ENCODE assay signal across 16 cellular contexts in the genomic region with DNA sequence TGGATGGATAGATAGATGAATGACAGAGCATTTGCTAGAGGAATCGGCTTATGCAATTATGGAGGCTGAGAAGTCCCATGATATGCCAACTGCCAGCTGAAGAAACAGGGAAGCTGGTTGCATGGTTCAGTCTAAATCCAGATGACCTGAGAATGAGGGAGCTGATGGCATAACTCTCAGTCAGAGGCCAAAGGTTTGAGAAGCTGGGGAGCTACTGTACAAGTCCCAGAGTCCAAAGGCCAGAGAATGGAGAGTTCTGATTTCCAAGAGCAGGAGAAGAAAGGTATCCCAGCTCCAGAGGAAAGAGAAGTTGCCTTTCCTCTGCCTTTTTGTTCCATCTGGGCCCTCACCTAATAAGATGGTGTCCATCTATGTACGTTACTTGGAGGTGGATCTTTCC.
A peak's percentile ranks its signal among the peaks of the same experiment; 100 is the strongest.
DNase-seq lines count a peak whose midpoint lies in the region; ATAC-seq and TF ChIP-seq lines count a peak whose summit lies in the region.
"Had no signal": no experiment of that assay in that cellular context is flagged by ENCODE, and none has a peak within 500 bp of the region (broad histone marks: within the 10 kb centered on the region; RNA-seq: fewer than 3 reads in every experiment).

No MANE protein-coding gene starts in this region.

- H3K4ac ChIP-seq in mesenchymal stem cell (ENCODE audit: low read depth in 1 of 2, low read length in 2 of 2): no peak overlapping the region

- no peak overlapping the region for H2BK5ac ChIP-seq in mesenchymal stem cell (ENCODE audit: low read depth, low read length, poor library complexity, severe bottlenecking)

- H3K4me2 ChIP-seq in mesenchymal stem cell (ENCODE audit: low read length, poor library complexity, severe bottlenecking) (no peak overlapping the region), SK-N-SH (no peak overlapping the region)
- H3K4me2 ChIP-seq: BLaER1 treated with 17β-estradiol and CSF1 and Interleukin-3, amounts not matched to agents 10 nM and 100 nM had no signal

- CTCF ChIA-PET in HEK293 (lab: Yijun Ruan, JAX): interaction anchor here (0.7 to 1.2 kb wide), 2 partner anchors 83 to 178 kb away, joined by 3 to 4 read pairs; no protein-coding TSS in a partner anchor
- CTCF ChIA-PET in SK-N-SH (lab: Yijun Ruan, JAX): no interaction called here

- H3K79me2 ChIP-seq in SK-N-SH (ENCODE audit: insufficient read depth): no peaks in the 10 kb centered on the region

- H3K4me3 ChIP-seq in HEK293 (ENCODE audit: low read depth, low read length) (no peak overlapping the region), mesenchymal stem cell (ENCODE audit: insufficient read depth in 1 of 2, low read depth in 1 of 2, low read length in 2 of 2) (no peak overlapping the region), SK-N-SH (ENCODE audit: low read depth in 2 of 2, low read length in 1 of 2) (no peak overlapping the region), spleen (no peak overlapping the region)
- H3K4me3 ChIP-seq: BLaER1 treated with 17β-estradiol and CSF1 and Interleukin-3, amounts not matched to agents 10 nM and 100 nM; GM12878 had no signal

- H3K79me1 ChIP-seq in mesenchymal stem cell (replicated peaks; ENCODE audit: low read length, poor library complexity, severe bottlenecking): peaks cover 2% of the 10 kb centered on the region

- H3K9ac ChIP-seq in mesenchymal stem cell (ENCODE audit: low read length) (no peak overlapping the region), SK-N-SH (no peak overlapping the region)
- H3K9ac ChIP-seq: BLaER1 treated with 17β-estradiol and CSF1 and Interleukin-3, amounts not matched to agents 10 nM and 100 nM had no signal

- TF ChIP-seq CTCF in HEK293 (tag by site-specific recombination; IDR thresholded peaks at IDR 0.05): no peak
- TF ChIP-seq CTCF in SK-N-SH (IDR thresholded peaks at IDR 0.05): no peak
- TF ChIP-seq CTCF in spleen (IDR thresholded peaks at IDR 0.05 in 8 of 11, conservative IDR thresholded peaks at IDR 0.05 in 3 of 11): no peak

- DNase-seq in mesenchymal stem cell (no peak), SK-N-SH (no peak), spleen (no peak)
- DNase-seq: 8988T; ACHN; Caco-2; Calu3; CD4-positive, alpha-beta T cell; CD8-positive, alpha-beta T cell; DMS79 treated with DMSO at 0.1 percent for 48 hours; GDM1 had no signal

- H4K8ac ChIP-seq in mesenchymal stem cell (ENCODE audit: low read length): no peak overlapping the region

- no peak overlapping the region for H2AFZ ChIP-seq in mesenchymal stem cell (ENCODE audit: low read depth, low read length)
- no peak overlapping the region for H2AFZ ChIP-seq in SK-N-SH (ENCODE audit: low read depth)

- TF ChIP-seq RAD21 in SK-N-SH (IDR thresholded peaks at IDR 0.05; ENCODE audit: low read length): no peak

- no peak overlapping the region for H2BK15ac ChIP-seq in mesenchymal stem cell (ENCODE audit: low read depth, poor library complexity, severe bottlenecking)

- H2AK5ac ChIP-seq in mesenchymal stem cell (ENCODE audit: low read length, severe bottlenecking): no peak overlapping the region

- POLR2A ChIA-PET in HEK293 (lab: Yijun Ruan, JAX) (no interaction called here), SK-N-SH (lab: Yijun Ruan, JAX) (no interaction called here)

- no peak for ATAC-seq in HG02970 (IDR thresholded peaks at IDR 0.05; ENCODE audit: low FRiP score, unreplicated experiment)
- ATAC-seq: CD8-positive, alpha-beta T cell; GM12878 had no signal

- no peak for TF ChIP-seq EP300 in SK-N-SH (IDR thresholded peaks at IDR 0.05; ENCODE audit: borderline replicate concordance in 1 of 2, low read depth in 1 of 2, low read length in 1 of 2)

- H3K18ac ChIP-seq in mesenchymal stem cell (ENCODE audit: low read depth in 1 of 2, low read length in 2 of 2): no peak overlapping the region

- WGBS in mesenchymal stem cell: 100% methylated on average over 2 of the region's 2 CpGs
- 98% methylated on average over 2 of the region's 2 CpGs for WGBS in SK-N-SH (ENCODE audit: low lambda C conversion rate)
- WGBS in spleen, 5 donors: 94 to 99% (median 98%) methylated on average over 2 of the region's 2 CpGs

- no peaks in the 10 kb centered on the region for H3K36me3 ChIP-seq in HEK293 (ENCODE audit: control insufficient read depth in 2 of 2, insufficient read depth in 1 of 2, low read length in 2 of 2)
- H3K36me3 ChIP-seq in mesenchymal stem cell (ENCODE audit: control insufficient read depth in 1 of 2, insufficient read depth in 2 of 2, low read depth in 1 of 2, low read length in 2 of 2): no peaks in the 10 kb centered on the region
- H3K36me3 ChIP-seq in SK-N-SH (replicated peaks in 1 of 2; ENCODE audit: control insufficient read depth in 1 of 2, insufficient read depth in 2 of 2, low read length in 1 of 2): peaks cover 2 to 21% of the 10 kb centered on the region in 2 experiments
- peaks cover 0 to 17% (median 8%) of the 10 kb centered on the region in 6 donors for H3K36me3 ChIP-seq in spleen

- H3K9me2 ChIP-seq in SK-N-SH: no peaks in the 10 kb centered on the region

- no peaks in the 10 kb centered on the region for H3K9me3 ChIP-seq in HEK293 (ENCODE audit: control insufficient read depth, insufficient read depth, low read depth, low read length)
- no peaks in the 10 kb centered on the region for H3K9me3 ChIP-seq in mesenchymal stem cell (ENCODE audit: control insufficient read depth, low read length)
- H3K9me3 ChIP-seq in SK-N-SH: no peaks in the 10 kb centered on the region
- H3K9me3 ChIP-seq in spleen: no peaks in the 10 kb centered on the region
- H3K9me3 ChIP-seq: BLaER1 treated with 17β-estradiol and CSF1 and Interleukin-3, amounts not matched to agents 10 nM and 100 nM; Caco-2 had no signal

- H3K27me3 ChIP-seq in mesenchymal stem cell (ENCODE audit: control insufficient read depth in 1 of 2, insufficient read depth in 1 of 2, low read length in 2 of 2) (no peaks in the 10 kb centered on the region), SK-N-SH (ENCODE audit: insufficient read depth) (no peaks in the 10 kb centered on the region), spleen (replicated peaks in 1 of 7) (no peaks in the 10 kb centered on the region)
- H3K27me3 ChIP-seq: BLaER1 treated with 17β-estradiol and CSF1 and Interleukin-3, amounts not matched to agents 10 nM and 100 nM had no signal

- no peak overlapping the region for H3K27ac ChIP-seq in HEK293 (ENCODE audit: extremely low read depth, low read depth, low read length)
- H3K27ac ChIP-seq in mesenchymal stem cell (ENCODE audit: low read length, poor library complexity, severe bottlenecking): no peak overlapping the region
- no peak overlapping the region for H3K27ac ChIP-seq in SK-N-SH (ENCODE audit: low read depth in 2 of 2, low read length in 1 of 2)
- no peak overlapping the region for H3K27ac ChIP-seq in spleen
- H3K27ac ChIP-seq: BLaER1 treated with 17β-estradiol and CSF1 and Interleukin-3, amounts not matched to agents 10 nM and 100 nM; C4-2B had no signal

- H4K20me1 ChIP-seq in SK-N-SH (ENCODE audit: insufficient read depth): no peaks in the 10 kb centered on the region
- H4K20me1 ChIP-seq: BLaER1 treated with 17β-estradiol and CSF1 and Interleukin-3, amounts not matched to agents 10 nM and 100 nM had no signal

- intact Hi-C loops in spleen (cut with DNase I; ENCODE audit: low total_unique reads): no loop called here

- no peak overlapping the region for H3K23ac ChIP-seq in mesenchymal stem cell (ENCODE audit: low read length in 2 of 2)

- no peak overlapping the region for H3K14ac ChIP-seq in mesenchymal stem cell (ENCODE audit: low read length in 2 of 2)

- H2BK12ac ChIP-seq in mesenchymal stem cell (ENCODE audit: low read length in 2 of 2): no peak overlapping the region

- H3K4me1 ChIP-seq in HEK293 (ENCODE audit: control insufficient read depth, insufficient read depth, low read length) (no peaks in the 10 kb centered on the region), mesenchymal stem cell (ENCODE audit: control insufficient read depth, insufficient read depth, low read depth, low read length) (no peaks in the 10 kb centered on the region), SK-N-SH (ENCODE audit: control insufficient read depth in 1 of 2, insufficient read depth in 2 of 2, low read depth in 1 of 2, low read length in 1 of 2) (no peaks in the 10 kb centered on the region), spleen (no peaks in the 10 kb centered on the region)
- H3K4me1 ChIP-seq: BLaER1 treated with 17β-estradiol and CSF1 and Interleukin-3, amounts not matched to agents 10 nM and 100 nM had no signal

- H4K91ac ChIP-seq in mesenchymal stem cell (ENCODE audit: low read length): no peak overlapping the region

- H2BK120ac ChIP-seq in mesenchymal stem cell (ENCODE audit: low read depth, low read length): peak overlapping the region; percentile 15

- H3F3A ChIP-seq in SK-N-SH (replicated peaks; ENCODE audit: insufficient read depth): no peaks in the 10 kb centered on the region

- no peak for TF ChIP-seq POLR2A in spleen (IDR thresholded peaks at IDR 0.05)

TF ChIP-seq in HEK293, 187 proteins besides CTCF, POLR2A, EP300 and RAD21 (continues in another document):
- peak; percentile 53; the same call in 1 of the 2 replicates for TF ChIP-seq ZNF366 (tag by site-specific recombination; conservative IDR thresholded peaks at IDR 0.05)

TF ChIP-seq in SK-N-SH, 30 proteins besides CTCF, POLR2A, EP300 and RAD21:
- no peak for TF ChIP-seq MXI1 (IDR thresholded peaks at IDR 0.05; ENCODE audit: low read depth, low read length)
- TF ChIP-seq, protein P1, sequence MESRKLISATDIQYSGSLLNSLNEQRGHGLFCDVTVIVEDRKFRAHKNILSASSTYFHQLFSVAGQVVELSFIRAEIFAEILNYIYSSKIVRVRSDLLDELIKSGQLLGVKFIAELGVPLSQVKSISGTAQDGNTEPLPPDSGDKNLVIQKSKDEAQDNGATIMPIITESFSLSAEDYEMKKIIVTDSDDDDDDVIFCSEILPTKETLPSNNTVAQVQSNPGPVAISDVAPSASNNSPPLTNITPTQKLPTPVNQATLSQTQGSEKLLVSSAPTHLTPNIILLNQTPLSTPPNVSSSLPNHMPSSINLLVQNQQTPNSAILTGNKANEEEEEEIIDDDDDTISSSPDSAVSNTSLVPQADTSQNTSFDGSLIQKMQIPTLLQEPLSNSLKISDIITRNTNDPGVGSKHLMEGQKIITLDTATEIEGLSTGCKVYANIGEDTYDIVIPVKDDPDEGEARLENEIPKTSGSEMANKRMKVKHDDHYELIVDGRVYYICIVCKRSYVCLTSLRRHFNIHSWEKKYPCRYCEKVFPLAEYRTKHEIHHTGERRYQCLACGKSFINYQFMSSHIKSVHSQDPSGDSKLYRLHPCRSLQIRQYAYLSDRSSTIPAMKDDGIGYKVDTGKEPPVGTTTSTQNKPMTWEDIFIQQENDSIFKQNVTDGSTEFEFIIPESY (IDR thresholded peaks at IDR 0.05; ENCODE audit: borderline replicate concordance, low read depth): no peak
